Comparison of ENCODE assay signal across 16 cellular contexts in genomic region chr4:55038176-55038890, GRCh38.
DNase-seq lines count a peak whose midpoint lies in the region; ATAC-seq, FAIRE-seq and TF ChIP-seq lines count a peak whose summit lies in the region.
"Had no signal": no experiment of that assay in that cellular context is flagged by ENCODE, and none has a peak within 500 bp of the region (broad histone marks: within the 10 kb centered on the region; RNA-seq: fewer than 3 reads in every experiment).

No MANE protein-coding gene starts in this region.

- H3K27ac ChIP-seq in breast epithelium: peak overlapping the region; percentile 14 to 33
- H3K27ac ChIP-seq in pancreas: peak overlapping the region in 1 of 4 donors; percentile 15
- H3K27ac ChIP-seq: neutrophil had no signal

- ATAC-seq in Right ventricle myocardium superior (ENCODE audit: poor library complexity) (peak; percentile 95), pancreas (peak; percentile 63 to 86 (median 73)), HG03378 (IDR thresholded peaks at IDR 0.05; ENCODE audit: unreplicated experiment) (no peak)

- no peaks in the 10 kb centered on the region for H3K4me1 Mint-ChIP-seq in activated T-helper 1 cell treated with anti-CD3 and anti-CD28 coated beads, Interleukin-12 subunit alpha, Interleukin-12 subunit beta, Interleukin-2, Interleukin-4 antibody, amounts not matched to agents 30 ng/mL and 10 ng/mL and 1 ng/mL, durations not matched to agents 14 hours and 24 hours and 36 hours (ENCODE audit: low read depth)
- H3K4me1 Mint-ChIP-seq in osteocyte (ENCODE audit: unreplicated experiment): peaks cover 5% of the 10 kb centered on the region

- TF ChIP-seq CTCF in breast epithelium (IDR thresholded peaks at IDR 0.05): no peak
- no peak for TF ChIP-seq CTCF in pancreas (IDR thresholded peaks at IDR 0.05)
- TF ChIP-seq CTCF in osteocyte (IDR thresholded peaks at IDR 0.05): no peak

- no peak overlapping the region for H3K27ac Mint-ChIP-seq in activated T-helper 1 cell treated with anti-CD3 and anti-CD28 coated beads, Interleukin-12 subunit alpha, Interleukin-12 subunit beta, Interleukin-2, Interleukin-4 antibody, amounts not matched to agents 30 ng/mL and 10 ng/mL and 1 ng/mL, durations not matched to agents 14 hours and 24 hours and 36 hours
- no peak overlapping the region for H3K27ac Mint-ChIP-seq in osteocyte (ENCODE audit: unreplicated experiment)
- H3K27ac Mint-ChIP-seq: activated naive CD8-positive, alpha-beta T cell; dendritic cell treated with granulocyte-macrophage colony-stimulating factor and Interleukin-4, amounts not matched to agents 40 ng/mL and 50 ng/mL, for 4 days; type B pancreatic cell had no signal

- no peaks in the 10 kb centered on the region for H3K9me3 ChIP-seq in breast epithelium
- no peaks in the 10 kb centered on the region for H3K9me3 ChIP-seq in pancreas
- H3K9me3 ChIP-seq: neutrophil had no signal

- peak; percentile 4 for DNase-seq in EH (ENCODE audit: low read depth)
- DNase-seq in breast epithelium (ENCODE audit: low spot score in 2 of 2): peak in 1 of 2 donors; percentile 53
- no peak for DNase-seq in Right ventricle myocardium superior
- DNase-seq in pancreas: peak in 3 of 6 donors; percentile 9 to 36 (median 18)
- DNase-seq in NCI-H1930 (lab: John Stamatoyannopoulos, UW): no peak
- DNase-seq in activated T-helper 1 cell treated with anti-CD3 and anti-CD28 coated beads, Interleukin-12 subunit alpha, Interleukin-12 subunit beta, Interleukin-2, Interleukin-4 antibody, amounts not matched to agents 30 ng/mL and 10 ng/mL and 1 ng/mL, durations not matched to agents 14 hours and 24 hours and 36 hours (ENCODE audit: low spot score): no peak
- DNase-seq in osteocyte (ENCODE audit: extremely low spot score, unreplicated experiment): no peak
- DNase-seq: activated CD4-positive, CD25-positive, alpha-beta regulatory T cell; activated CD8-positive, alpha-beta memory T cell treated with anti-CD3 and anti-CD28 coated beads, Interleukin-2, amount 50 U/mL, for 4 hours; NCI-H345; SW 1271 had no signal

- H3K36me3 ChIP-seq in breast epithelium (no peaks in the 10 kb centered on the region), pancreas (no peaks in the 10 kb centered on the region)
- H3K36me3 ChIP-seq: neutrophil had no signal

- H3K27me3 ChIP-seq in breast epithelium (no peaks in the 10 kb centered on the region), pancreas (no peaks in the 10 kb centered on the region)
- H3K27me3 ChIP-seq: neutrophil had no signal

- H3K4me1 ChIP-seq in breast epithelium (no peaks in the 10 kb centered on the region), pancreas (peaks cover 0 to 5% (median 3%) of the 10 kb centered on the region in 3 donors)

- H3K36me3 Mint-ChIP-seq in activated T-helper 1 cell treated with anti-CD3 and anti-CD28 coated beads, Interleukin-12 subunit alpha, Interleukin-12 subunit beta, Interleukin-2, Interleukin-4 antibody, amounts not matched to agents 30 ng/mL and 10 ng/mL and 1 ng/mL, durations not matched to agents 14 hours and 24 hours and 36 hours (ENCODE audit: low read depth): no peaks in the 10 kb centered on the region
- no peaks in the 10 kb centered on the region for H3K36me3 Mint-ChIP-seq in osteocyte (ENCODE audit: unreplicated experiment)
- H3K36me3 Mint-ChIP-seq: activated naive CD8-positive, alpha-beta T cell; type B pancreatic cell had no signal

- peaks cover 4% of the 10 kb centered on the region for H3K9me3 Mint-ChIP-seq in activated T-helper 1 cell treated with anti-CD3 and anti-CD28 coated beads, Interleukin-12 subunit alpha, Interleukin-12 subunit beta, Interleukin-2, Interleukin-4 antibody, amounts not matched to agents 30 ng/mL and 10 ng/mL and 1 ng/mL, durations not matched to agents 14 hours and 24 hours and 36 hours
- peaks cover 15% of the 10 kb centered on the region for H3K9me3 Mint-ChIP-seq in osteocyte (ENCODE audit: unreplicated experiment)

- no peak overlapping the region for H3K4me3 Mint-ChIP-seq in activated T-helper 1 cell treated with anti-CD3 and anti-CD28 coated beads, Interleukin-12 subunit alpha, Interleukin-12 subunit beta, Interleukin-2, Interleukin-4 antibody, amounts not matched to agents 30 ng/mL and 10 ng/mL and 1 ng/mL, durations not matched to agents 14 hours and 24 hours and 36 hours
- no peak overlapping the region for H3K4me3 Mint-ChIP-seq in osteocyte (ENCODE audit: unreplicated experiment)
- H3K4me3 Mint-ChIP-seq: activated naive CD8-positive, alpha-beta T cell; dendritic cell treated with granulocyte-macrophage colony-stimulating factor and Interleukin-4, amounts not matched to agents 40 ng/mL and 50 ng/mL, for 4 days; type B pancreatic cell had no signal

- no peak overlapping the region for H3K4me3 ChIP-seq in breast epithelium
- H3K4me3 ChIP-seq in pancreas: no peak overlapping the region

- no peak for TF ChIP-seq POLR2A in breast epithelium (IDR thresholded peaks at IDR 0.05)

- WGBS in pancreas, 2 donors: 10 to 12% methylated on average over 2 of the region's 2 CpGs

- no peak for FAIRE-seq in pancreas (lab: Jason Lieb, UNC)

- H3K27me3 Mint-ChIP-seq in activated T-helper 1 cell treated with anti-CD3 and anti-CD28 coated beads, Interleukin-12 subunit alpha, Interleukin-12 subunit beta, Interleukin-2, Interleukin-4 antibody, amounts not matched to agents 30 ng/mL and 10 ng/mL and 1 ng/mL, durations not matched to agents 14 hours and 24 hours and 36 hours (ENCODE audit: insufficient read depth): peaks cover 3% of the 10 kb centered on the region
- peaks cover 39% of the 10 kb centered on the region for H3K27me3 Mint-ChIP-seq in osteocyte (ENCODE audit: unreplicated experiment)
- H3K27me3 Mint-ChIP-seq: dendritic cell treated with granulocyte-macrophage colony-stimulating factor and Interleukin-4, amounts not matched to agents 40 ng/mL and 50 ng/mL, for 4 days had no signal

- intact Hi-C loops in breast epithelium (cut with DNase I; ENCODE audit: low total_unique reads) (no loop called here), Right ventricle myocardium superior (cut with DNase I) (no loop called here), pancreas (cut with DNase I) (no loop called here)
- intact Hi-C loops in activated T-helper 1 cell treated with anti-CD3 and anti-CD28 coated beads, Interleukin-12 subunit alpha, Interleukin-12 subunit beta, Interleukin-2, Interleukin-4 antibody, amounts not matched to agents 30 ng/mL and 10 ng/mL and 1 ng/mL, durations not matched to agents 14 hours and 24 hours and 36 hours (cut with micrococcal nuclease): no loop called here
